9 cellular contexts compared by ENCODE assay signal in genomic region chr2:25204190-25204838, GRCh38. TPM values are rescaled to one million over a fixed set of nuclear protein-coding genes. Genes with fewer than 3 reads are reported as not detected.
DNase-seq lines count a peak whose midpoint lies in the region; ATAC-seq and TF ChIP-seq lines count a peak whose summit lies in the region.
"Had no signal": no experiment of that assay in that cellular context is flagged by ENCODE, and none has a peak within 500 bp of the region (broad histone marks: within the 10 kb centered on the region; RNA-seq: fewer than 3 reads in every experiment).

No MANE protein-coding gene starts in this region.

- H3K27ac ChIP-seq in DOHH2 (ENCODE audit: low read depth, low read length) (no peak overlapping the region), GM23248 (no peak overlapping the region), coronary artery (no peak overlapping the region), neural progenitor cell (no peak overlapping the region)

- H3K27ac Mint-ChIP-seq in neural progenitor cell = no peak overlapping the region
- H3K27ac Mint-ChIP-seq: nephron had no signal

- H3K27me3 ChIP-seq in DOHH2 (ENCODE audit: control insufficient read depth, low read length) = peaks cover 52% of the 10 kb centered on the region
- H3K27me3 ChIP-seq in GM23248 (replicated peaks; ENCODE audit: insufficient read depth) = no peaks in the 10 kb centered on the region
- no peaks in the 10 kb centered on the region for H3K27me3 ChIP-seq in neural progenitor cell
- no peaks in the 10 kb centered on the region for H3K27me3 ChIP-seq in MG63

- H3K4me2 ChIP-seq in DOHH2 (ENCODE audit: low read length) = peak overlapping the region; percentile 36; the same call in 1 of the 2 replicates
- peak overlapping the region; percentile 35 for H3K4me2 ChIP-seq in GM23248 (ENCODE audit: unreplicated experiment)
- no peak overlapping the region for H3K4me2 ChIP-seq in neural progenitor cell

- H2AFZ ChIP-seq in GM23248 (peak overlapping the region; percentile 84), neural progenitor cell (replicated peaks) (peak overlapping the region; percentile 42)

- no peaks in the 10 kb centered on the region for H3K36me3 Mint-ChIP-seq in neural progenitor cell

- H3K4me3 ChIP-seq in DOHH2 (ENCODE audit: low read length) (no peak overlapping the region), GM23248 (peak overlapping the region; percentile 62), coronary artery (peak overlapping the region; percentile 63), neural progenitor cell (no peak overlapping the region), MG63 (no peak overlapping the region)

- no peak overlapping the region for H3K4me3 Mint-ChIP-seq in neural progenitor cell
- H3K4me3 Mint-ChIP-seq: nephron had no signal

- H3F3A ChIP-seq in DOHH2 (ENCODE audit: control insufficient read depth, insufficient read depth) = peaks cover 3% of the 10 kb centered on the region
- H3F3A ChIP-seq in GM23248 (ENCODE audit: insufficient read depth) = no peaks in the 10 kb centered on the region
- no peaks in the 10 kb centered on the region for H3F3A ChIP-seq in neural progenitor cell (ENCODE audit: low read depth)

- H3K79me2 ChIP-seq in DOHH2 (ENCODE audit: control insufficient read depth, low read length) = no peaks in the 10 kb centered on the region
- H3K79me2 ChIP-seq in GM23248 (ENCODE audit: insufficient read depth) = no peaks in the 10 kb centered on the region
- no peaks in the 10 kb centered on the region for H3K79me2 ChIP-seq in neural progenitor cell (ENCODE audit: low read depth)

- H3K9ac ChIP-seq in GM23248 (peak overlapping the region; percentile 75), neural progenitor cell (no peak overlapping the region)

- peaks cover 4% of the 10 kb centered on the region for H3K4me1 Mint-ChIP-seq in neural progenitor cell

- H3K9me2 ChIP-seq in DOHH2 (replicated peaks; ENCODE audit: control insufficient read depth, low read length) = no peaks in the 10 kb centered on the region
- no peaks in the 10 kb centered on the region for H3K9me2 ChIP-seq in GM23248 (ENCODE audit: insufficient read depth)

- H3K36me3 ChIP-seq in DOHH2 (ENCODE audit: control insufficient read depth, low read length) (no peaks in the 10 kb centered on the region), GM23248 (ENCODE audit: low read depth) (no peaks in the 10 kb centered on the region), neural progenitor cell (no peaks in the 10 kb centered on the region), MG63 (no peaks in the 10 kb centered on the region)

- peaks cover 9% of the 10 kb centered on the region for H3K27me3 Mint-ChIP-seq in neural progenitor cell (ENCODE audit: insufficient read depth, low read depth)

- in situ Hi-C loops in GM23248 (cut with MboI) = no loop called here

- H3K9me3 ChIP-seq in DOHH2 (ENCODE audit: control insufficient read depth, insufficient read depth, low read length) = no peaks in the 10 kb centered on the region
- no peaks in the 10 kb centered on the region for H3K9me3 ChIP-seq in GM23248 (ENCODE audit: low read depth)
- H3K9me3 ChIP-seq in neural progenitor cell (ENCODE audit: low read depth) = no peaks in the 10 kb centered on the region
- H3K9me3 ChIP-seq in MG63 = no peaks in the 10 kb centered on the region

- no peak for ATAC-seq in GM21737 (IDR thresholded peaks at IDR 0.05; ENCODE audit: unreplicated experiment)

- DNase-seq in GM23248 (peak; percentile 64), coronary artery (ENCODE audit: low spot score) (no peak), neural progenitor cell (ENCODE audit: low spot score) (no peak), MG63 (no peak), mucosa of gallbladder (ENCODE audit: low spot score) (no peak), NCI-H1048 (lab: John Stamatoyannopoulos, UW) (no peak)

- H3K9me3 Mint-ChIP-seq in neural progenitor cell = no peaks in the 10 kb centered on the region
- H3K9me3 Mint-ChIP-seq: nephron had no signal

- H4K20me1 ChIP-seq in DOHH2 (ENCODE audit: control insufficient read depth, insufficient read depth, low read depth, low read length) (peaks cover 4% of the 10 kb centered on the region; the same call in 1 of the 2 replicates), GM23248 (ENCODE audit: insufficient read depth) (no peaks in the 10 kb centered on the region), neural progenitor cell (ENCODE audit: low read depth) (no peaks in the 10 kb centered on the region)

- TF ChIP-seq CTCF in DOHH2 (IDR thresholded peaks at IDR 0.05; ENCODE audit: low read depth, low read length, poor library complexity, severe bottlenecking) = no peak
- no peak for TF ChIP-seq CTCF in coronary artery (IDR thresholded peaks at IDR 0.05)
- TF ChIP-seq CTCF in neural progenitor cell (IDR thresholded peaks at IDR 0.05) = no peak

- H3K4me1 ChIP-seq in DOHH2 (ENCODE audit: control insufficient read depth, low read length) = peaks cover 38% of the 10 kb centered on the region
- H3K4me1 ChIP-seq in GM23248 (ENCODE audit: insufficient read depth) = no peaks in the 10 kb centered on the region
- H3K4me1 ChIP-seq in neural progenitor cell = peaks cover 4% of the 10 kb centered on the region

- 18 to 19% methylated on average over 50 to 51 of the region's 59 CpGs for WGBS in GM23248 (ENCODE audit: low coverage in 1 of 2, low lambda C conversion rate in 2 of 2, missing lambda C conversion rate in 2 of 2), 2 experiments

RNA-seq across cellular contexts. Expression of gene POMC, which starts 35.9 kb away (rescaled TPM):
- 2.5 and 5.8 TPM in 2 replicates for total RNA-seq in GM23248 (2014; rRNA removed; shearing (Covaris generic))
- 3.3 and 3.6 TPM in 2 replicates for polyA plus RNA-seq in GM23248 (2016; fragmentation: Nextera tagmentation; extraction: Ambion mirVana)
- total RNA-seq in neural progenitor cell (ENCODE audit: low replicate concordance) (not detected in 2 replicates), mucosa of gallbladder (6.8 TPM)
- total RNA-seq in MG63 (2014; rRNA removed; shearing (Covaris generic); ENCODE audit: low replicate concordance) = not detected in 2 replicates

Comparison
In these comparisons a context has a peak if more than half of its experiments do, and no peak if none do; other contexts are left out.
1. H3K4me3 ChIP-seq: peak in GM23248 (single experiment) and coronary artery (single experiment); none in DOHH2 (single experiment), neural progenitor cell (single experiment) and MG63 (single experiment).